ENCODE assay signal across 1 cellular context in genomic region chr2:216635701-216636541, GRCh38.
TF ChIP-seq lines count a peak whose summit lies in the region.

No MANE protein-coding gene starts in this region.

TF ChIP-seq in HCT116, 20 proteins besides CTCF, POLR2A, EP300 and RAD21 (continued from another document):
- TF ChIP-seq REST (IDR thresholded peaks at IDR 0.05; ENCODE audit: low read depth), result no peak
- TF ChIP-seq EGR1 (IDR thresholded peaks at IDR 0.05; ENCODE audit: low read depth), result no peak
- no peak for TF ChIP-seq ZNF274 (IDR thresholded peaks at IDR 0.05; ENCODE audit: low read depth, low read length)
- TF ChIP-seq ELF1 (IDR thresholded peaks at IDR 0.05; ENCODE audit: borderline replicate concordance, low read depth), result no peak
- no peak for TF ChIP-seq TCF7L2 (IDR thresholded peaks at IDR 0.05; ENCODE audit: borderline replicate concordance, extremely low read depth, insufficient read depth, insufficient read length)
- TF ChIP-seq SIN3A (IDR thresholded peaks at IDR 0.05; ENCODE audit: low read depth), result no peak
- TF ChIP-seq SRF (IDR thresholded peaks at IDR 0.05; ENCODE audit: low read depth), result no peak
- TF ChIP-seq POLR2AphosphoS5 (IDR thresholded peaks at IDR 0.05; ENCODE audit: low read depth, low read length), result no peak
- TF ChIP-seq EZH2 (IDR thresholded peaks at IDR 0.05), result no peak
- no peak for TF ChIP-seq ZBTB33 (IDR thresholded peaks at IDR 0.05; ENCODE audit: extremely low read depth, insufficient replicate concordance, low read length)
- TF ChIP-seq JUND (IDR thresholded peaks at IDR 0.05), result no peak
- no peak for TF ChIP-seq CBX3 (IDR thresholded peaks at IDR 0.05; ENCODE audit: low read depth)
- no peak for TF ChIP-seq ATF3 (IDR thresholded peaks at IDR 0.05)
- no peak for TF ChIP-seq ZFX (IDR thresholded peaks at IDR 0.05)
- no peak for TF ChIP-seq FOSL1 (IDR thresholded peaks at IDR 0.05; ENCODE audit: low read depth)
